In the genomic region with DNA sequence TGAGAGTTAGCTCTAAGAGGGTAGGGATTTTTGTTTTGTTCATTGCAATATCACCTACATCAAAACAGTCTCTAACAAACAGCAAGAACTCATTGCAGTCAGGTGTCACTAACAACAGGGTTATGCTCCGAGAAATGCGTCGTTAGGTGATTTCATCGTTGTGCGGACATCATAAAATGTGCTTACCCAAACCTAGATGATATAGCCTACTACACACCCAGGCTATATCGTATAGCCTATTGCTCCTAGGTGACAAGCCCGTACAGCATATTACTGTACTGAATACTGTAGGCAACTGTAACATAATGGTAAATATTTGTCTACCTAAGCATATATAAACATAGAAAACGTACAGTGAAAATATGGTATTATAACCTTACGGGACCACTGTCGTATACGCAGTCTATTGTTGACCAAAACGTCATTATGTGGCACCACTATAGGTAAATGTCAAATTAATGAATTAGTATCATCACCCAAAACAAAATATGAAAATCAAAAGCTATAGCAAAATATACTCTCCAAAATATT, we compare ENCODE assay signal across 18 cellular contexts.
"Had no signal": no experiment of that assay in that cellular context is flagged by ENCODE, and none has a peak within 500 bp of the region (broad histone marks: within the 10 kb centered on the region; RNA-seq: fewer than 3 reads in every experiment).

No MANE protein-coding gene starts in this region.

- H3K4me3 ChIP-seq: hepatocyte, lung, suprapubic skin, thyroid gland, upper lobe of left lung, vagina had no signal

- H3K27me3 ChIP-seq: hepatocyte, suprapubic skin, thyroid gland, upper lobe of left lung, vagina had no signal

- H3K9me3 ChIP-seq: suprapubic skin, thyroid gland, upper lobe of left lung, vagina had no signal

- H3K27ac ChIP-seq: foreskin keratinocyte, hepatocyte, suprapubic skin, thyroid gland, upper lobe of left lung, vagina had no signal

- H3K27me3 Mint-ChIP-seq: naive thymus-derived CD8-positive, alpha-beta T cell had no signal

- H3K4me1 ChIP-seq: foreskin keratinocyte, suprapubic skin, thyroid gland, vagina had no signal

- DNase-seq: erythroblast; foreskin keratinocyte; head of caudate nucleus; kidney; left cardiac atrium; left ventricle myocardium superior; mesendoderm; naive thymus-derived CD8-positive, alpha-beta T cell; posterior cingulate gyrus; small intestine; stimulated activated CD4-positive, alpha-beta T cell treated with anti-CD3 and anti-CD28 coated beads, Interleukin-12 subunit alpha, Interleukin-12 subunit beta, amount 100 ng/mL, for 4 hours; stimulated activated naive CD8-positive, alpha-beta T cell treated with anti-CD3 and anti-CD28 coated beads, Interleukin-15, Interleukin-2, amounts not matched to agents 100 U/mL and 50 U/mL, for 24 hours; thyroid gland; upper lobe of left lung had no signal

- ATAC-seq: foreskin keratinocyte; left cardiac atrium; left ventricle myocardium superior; naive thymus-derived CD8-positive, alpha-beta T cell; stimulated activated naive CD8-positive, alpha-beta T cell treated with anti-CD3 and anti-CD28 coated beads, Interleukin-15, Interleukin-2, amounts not matched to agents 100 U/mL and 50 U/mL, for 24 hours had no signal

- H3K36me3 Mint-ChIP-seq: naive thymus-derived CD8-positive, alpha-beta T cell had no signal

- H3K36me3 ChIP-seq: suprapubic skin, thyroid gland, upper lobe of left lung, vagina had no signal

- H3K9me3 Mint-ChIP-seq: naive thymus-derived CD8-positive, alpha-beta T cell had no signal
